16 cellular contexts compared by ENCODE assay signal in genomic region chr10:84348431-84348830, GRCh38. TPM values are rescaled to one million over a fixed set of nuclear protein-coding genes. Genes with fewer than 3 reads are reported as not detected.
DNase-seq lines count a peak whose midpoint lies in the region; ATAC-seq, FAIRE-seq and TF ChIP-seq lines count a peak whose summit lies in the region.
"Had no signal": no experiment of that assay in that cellular context is flagged by ENCODE, and none has a peak within 500 bp of the region (broad histone marks: within the 10 kb centered on the region; RNA-seq: fewer than 3 reads in every experiment).

No MANE protein-coding gene starts in this region.

- no peaks in the 10 kb centered on the region for H3K27me3 ChIP-seq in CD8-positive, alpha-beta T cell (ENCODE audit: insufficient read depth, low read length)
- H3K27me3 ChIP-seq: colonic mucosa had no signal

- H3K36me3 Mint-ChIP-seq in CD8-positive, alpha-beta T cell, result peaks cover 14% of the 10 kb centered on the region
- H3K36me3 Mint-ChIP-seq in activated naive CD4-positive, alpha-beta T cell treated with anti-CD3 and anti-CD28 coated beads, Interleukin-2, amount 50 U/mL, for 72 hours, result peaks cover 7 to 24% of the 10 kb centered on the region in 2 donors

- DNase-seq in CD8-positive, alpha-beta T cell, result no peak
- peak; percentile 62 for DNase-seq in RCC 7860 (ENCODE audit: low spot score)
- peak; percentile 30 for DNase-seq in epithelial cell of esophagus (ENCODE audit: low read depth)
- DNase-seq in omental fat pad (ENCODE audit: low spot score), result no peak
- no peak for DNase-seq in NCI-H2107 (lab: John Stamatoyannopoulos, UW)
- DNase-seq in activated naive CD4-positive, alpha-beta T cell treated with anti-CD3 and anti-CD28 coated beads, Interleukin-2, amount 50 U/mL, for 72 hours (ENCODE audit: low spot score in 2 of 2), result no peak
- DNase-seq in activated CD8-positive, alpha-beta memory T cell treated with anti-CD3 and anti-CD28 coated beads, Interleukin-2, amount 50 U/mL, for 4 hours, result no peak
- DNase-seq: activated CD4-positive, alpha-beta T cell treated with anti-CD3 and anti-CD28 coated beads, Interleukin-2, amount 50 U/mL, for 4 hours; activated naive CD4-positive, alpha-beta T cell; colonic mucosa; COR-L47; NCI-H446 treated with DMSO at 0.1 percent for 48 hours; PC-9; small intestine had no signal

- H3K9me3 Mint-ChIP-seq in CD8-positive, alpha-beta T cell, result no peaks in the 10 kb centered on the region
- no peaks in the 10 kb centered on the region for H3K9me3 Mint-ChIP-seq in activated naive CD4-positive, alpha-beta T cell treated with anti-CD3 and anti-CD28 coated beads, Interleukin-2, amount 50 U/mL, for 72 hours

- no peak overlapping the region for H3K27ac ChIP-seq in CD8-positive, alpha-beta T cell (ENCODE audit: low read depth, low read length)
- H3K27ac ChIP-seq: colonic mucosa had no signal

- H3K36me3 ChIP-seq in CD8-positive, alpha-beta T cell (ENCODE audit: insufficient read depth, low read length), result no peaks in the 10 kb centered on the region
- H3K36me3 ChIP-seq: colonic mucosa had no signal

- H3K27me3 Mint-ChIP-seq in CD8-positive, alpha-beta T cell (ENCODE audit: low read depth), result no peaks in the 10 kb centered on the region

- peaks cover 33% of the 10 kb centered on the region for H3K4me1 ChIP-seq in CD8-positive, alpha-beta T cell (ENCODE audit: insufficient read depth, low read length)

- CTCF ChIA-PET in CD8-positive, alpha-beta T cell (lab: Charles Lee), result interaction anchor here (1.0 kb wide), 1 partner anchor 14 kb away, joined by 5 read pairs; no protein-coding TSS in a partner anchor

- H3K9me3 ChIP-seq in CD8-positive, alpha-beta T cell (ENCODE audit: low read length), result no peaks in the 10 kb centered on the region
- H3K9me3 ChIP-seq: colonic mucosa had no signal

- H3K27ac Mint-ChIP-seq in CD8-positive, alpha-beta T cell, result peak overlapping the region; percentile 9
- H3K27ac Mint-ChIP-seq in activated naive CD4-positive, alpha-beta T cell treated with anti-CD3 and anti-CD28 coated beads, Interleukin-2, amount 50 U/mL, for 72 hours, result no peak overlapping the region
- H3K27ac Mint-ChIP-seq: nephron had no signal

- TF ChIP-seq CTCF in CD8-positive, alpha-beta T cell (IDR thresholded peaks at IDR 0.05), result no peak
- no peak for TF ChIP-seq CTCF in epithelial cell of esophagus (IDR thresholded peaks at IDR 0.05; ENCODE audit: insufficient read depth, low read depth, low read length, missing control alignments)
- TF ChIP-seq CTCF in omental fat pad (IDR thresholded peaks at IDR 0.05), result no peak

- POLR2A ChIA-PET in CD8-positive, alpha-beta T cell (lab: Charles Lee), result no interaction called here

- no peak overlapping the region for H3K4me3 Mint-ChIP-seq in CD8-positive, alpha-beta T cell
- H3K4me3 Mint-ChIP-seq: nephron had no signal

- FAIRE-seq in RCC 7860 (lab: Jason Lieb, UNC), result peak; percentile 31
- FAIRE-seq: small intestine had no signal

- no peak for ATAC-seq in CD8-positive, alpha-beta T cell
- ATAC-seq in omental fat pad (ENCODE audit: low FRiP score) (peak; percentile 90), HG02973 (IDR thresholded peaks at IDR 0.05; ENCODE audit: unreplicated experiment) (no peak)
- no peak for ATAC-seq in activated naive CD4-positive, alpha-beta T cell treated with anti-CD3 and anti-CD28 coated beads, Interleukin-2, amount 50 U/mL, for 72 hours

- peaks cover 63% of the 10 kb centered on the region for H3K4me1 Mint-ChIP-seq in CD8-positive, alpha-beta T cell (ENCODE audit: low read depth)

- H3K4me3 ChIP-seq in CD8-positive, alpha-beta T cell (ENCODE audit: low read depth, low read length), result no peak overlapping the region
- no peak overlapping the region for H3K4me3 ChIP-seq in epithelial cell of esophagus (ENCODE audit: low read length)
- H3K4me3 ChIP-seq: colonic mucosa, PC-9 had no signal

- intact Hi-C loops in CD8-positive, alpha-beta T cell (cut with DNase I, micrococcal nuclease), result no loop called here

RNA-seq across cellular contexts. Expression of gene CCSER2, which starts 20.0 kb away (rescaled TPM):
- 100 to 1,000 TPM; 141 to 143 TPM for total RNA-seq in CD8-positive, alpha-beta T cell
- total RNA-seq in omental fat pad, result 10 to 100 TPM; 41.2 to 61.9 (median 47.7) TPM
- 10 to 100 TPM; 73.1 to 74.1 TPM for total RNA-seq in activated naive CD4-positive, alpha-beta T cell treated with anti-CD3 and anti-CD28 coated beads, Interleukin-2, amount 50 U/mL, for 72 hours

Comparison
In these comparisons a context has a peak if more than half of its experiments do, and no peak if none do; other contexts are left out.
1. DNase-seq: peak in RCC 7860 (single experiment) and epithelial cell of esophagus (single experiment); none in CD8-positive, alpha-beta T cell (0 of 7), omental fat pad (single experiment), NCI-H2107 (single experiment), activated naive CD4-positive, alpha-beta T cell treated with anti-CD3 and anti-CD28 coated beads, Interleukin-2, amount 50 U/mL, for 72 hours (0 of 2) and activated CD8-positive, alpha-beta memory T cell treated with anti-CD3 and anti-CD28 coated beads, Interleukin-2, amount 50 U/mL, for 4 hours (single experiment).